In the genomic region with DNA sequence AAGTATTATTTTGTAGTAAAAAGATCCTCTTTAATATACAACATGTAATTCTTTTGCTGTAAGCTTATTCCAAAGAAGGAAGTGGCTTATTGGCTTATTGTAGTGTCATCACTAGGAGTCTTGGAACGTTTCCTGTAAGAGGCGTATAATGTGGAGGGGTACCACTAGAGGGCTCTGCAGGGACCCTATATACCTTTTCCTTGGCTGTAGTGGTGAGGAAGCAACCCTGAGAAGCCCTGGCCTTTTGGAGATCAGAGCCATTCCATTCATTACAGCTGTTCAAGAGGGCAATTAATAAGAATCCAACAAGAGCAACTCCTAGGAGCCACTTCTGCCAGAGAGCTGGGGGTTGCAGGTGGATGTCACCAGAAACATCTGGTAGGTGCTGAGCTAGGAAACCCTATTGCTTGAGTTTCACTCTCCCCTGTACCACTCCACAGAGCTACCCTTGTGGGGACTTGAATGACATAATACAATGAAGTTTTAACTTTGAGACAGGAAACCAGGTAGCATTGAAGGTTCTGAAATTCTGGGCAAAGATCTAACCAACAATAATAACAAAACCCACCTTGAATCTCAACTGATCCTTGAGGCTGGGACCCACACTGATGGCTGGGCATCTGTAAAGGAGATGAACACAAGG, we compare ENCODE assay signal across 8 cellular contexts.
A peak's percentile ranks its signal among the peaks of the same experiment; 100 is the strongest.
DNase-seq lines count a peak whose midpoint lies in the region; ATAC-seq and TF ChIP-seq lines count a peak whose summit lies in the region.

No MANE protein-coding gene starts in this region.

- H3K36me3 Mint-ChIP-seq in endothelial cell (ENCODE audit: low read depth, unreplicated experiment), result no peaks in the 10 kb centered on the region
- H3K36me3 Mint-ChIP-seq in nephron progenitor cell (ENCODE audit: low read depth), result no peaks in the 10 kb centered on the region

- no peaks in the 10 kb centered on the region for H3K9me3 ChIP-seq in SK-N-MC (ENCODE audit: low read depth, low read length)

- H3K27ac ChIP-seq in SK-N-MC, result no peak overlapping the region

- TF ChIP-seq CTCF in endothelial cell (IDR thresholded peaks at IDR 0.05; ENCODE audit: unreplicated experiment), result no peak
- TF ChIP-seq CTCF in nephron progenitor cell (IDR thresholded peaks at IDR 0.05), result peak; percentile 66

- peak overlapping the region; percentile 62 for H3K4me3 Mint-ChIP-seq in endothelial cell (ENCODE audit: unreplicated experiment)
- H3K4me3 Mint-ChIP-seq in nephron progenitor cell, result peak overlapping the region; percentile 86

- ATAC-seq in GM21529 (IDR thresholded peaks at IDR 0.05; ENCODE audit: unreplicated experiment), result peak; percentile 49
- no peak for ATAC-seq in HG02840 (IDR thresholded peaks at IDR 0.05; ENCODE audit: low FRiP score, unreplicated experiment)

- H3K27ac Mint-ChIP-seq in endothelial cell (ENCODE audit: unreplicated experiment) (no peak overlapping the region), nephron progenitor cell (no peak overlapping the region)

- H3K9ac ChIP-seq in SK-N-MC (ENCODE audit: insufficient read length), result no peak overlapping the region

- H3K27me3 Mint-ChIP-seq in endothelial cell (ENCODE audit: unreplicated experiment) (peaks cover 5% of the 10 kb centered on the region), nephron progenitor cell (ENCODE audit: low read depth, poor library complexity) (peaks cover 61% of the 10 kb centered on the region)

- DNase-seq in NCI-H146 (lab: John Stamatoyannopoulos, UW), result peak; percentile 21
- DNase-seq in NCI-H146 treated with DMSO at 0.1 percent for 48 hours (lab: John Stamatoyannopoulos, UW; ENCODE audit: unreplicated experiment), result no peak
- peak; percentile 63 for DNase-seq in M059J (ENCODE audit: low read depth)
- peak; percentile 61 for DNase-seq in SK-N-MC (ENCODE audit: low read depth, low spot score)
- peak; percentile 29 for DNase-seq in endothelial cell (ENCODE audit: low spot score)
- DNase-seq in nephron progenitor cell, result no peak

- no peaks in the 10 kb centered on the region for H3K9me3 Mint-ChIP-seq in endothelial cell (ENCODE audit: unreplicated experiment)
- peaks cover 26% of the 10 kb centered on the region for H3K9me3 Mint-ChIP-seq in nephron progenitor cell

- no peak overlapping the region for H3K4me3 ChIP-seq in SK-N-MC

- no peaks in the 10 kb centered on the region for H3K36me3 ChIP-seq in SK-N-MC (ENCODE audit: insufficient read depth, low read length)

- H3K4me1 Mint-ChIP-seq in endothelial cell (ENCODE audit: unreplicated experiment) (peaks cover 9% of the 10 kb centered on the region), nephron progenitor cell (peaks cover 4% of the 10 kb centered on the region)

Comparison
In these comparisons a context has a peak if more than half of its experiments do, and no peak if none do; other contexts are left out.
1. DNase-seq: peak in NCI-H146 (single experiment), M059J (single experiment), SK-N-MC (single experiment) and endothelial cell (single experiment); none in NCI-H146 treated with DMSO at 0.1 percent for 48 hours (single experiment) and nephron progenitor cell (single experiment).